2 cellular contexts compared by ENCODE assay signal in the genomic region with DNA sequence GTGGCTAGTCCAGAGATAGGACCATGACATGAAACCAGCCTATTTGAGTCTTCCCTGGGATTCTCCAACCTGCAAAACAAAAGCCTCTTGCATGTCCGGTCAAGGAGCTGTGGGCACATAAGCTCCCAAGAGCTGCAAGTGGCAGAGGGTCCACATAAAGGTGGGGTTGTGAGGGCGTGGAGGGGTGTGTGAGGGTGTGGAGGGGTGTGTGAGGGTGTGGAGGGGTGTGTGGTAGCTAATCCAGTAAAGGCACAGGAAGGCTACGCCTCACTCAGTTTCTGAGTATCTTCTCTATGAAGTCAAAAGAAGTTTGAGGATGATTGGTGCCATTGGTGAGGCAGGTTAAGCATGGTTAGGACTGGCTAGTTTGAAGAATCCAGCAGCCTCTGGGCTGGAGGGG.
A peak's percentile ranks its signal among the peaks of the same experiment; 100 is the strongest.
TF ChIP-seq lines count a peak whose summit lies in the region.

No MANE protein-coding gene starts in this region.

TF ChIP-seq in HEK293, 187 proteins besides CTCF, POLR2A, EP300 and RAD21:
- TF ChIP-seq ZNF768 (tag by site-specific recombination; IDR thresholded peaks at IDR 0.05) (no peak), ZNF521 (tag by site-specific recombination; IDR thresholded peaks at IDR 0.05) (no peak), SALL2 (tag by site-specific recombination; IDR thresholded peaks at IDR 0.05; ENCODE audit: borderline replicate concordance) (no peak), ZFP69B (tag by site-specific recombination; IDR thresholded peaks at IDR 0.05) (no peak), ZNF10 (tag by site-specific recombination; IDR thresholded peaks at IDR 0.05) (no peak), KLF8 (tag by site-specific recombination; IDR thresholded peaks at IDR 0.05) (peak; percentile 59; the same call in 1 of the 2 replicates), ZNF785 (tag by site-specific recombination; IDR thresholded peaks at IDR 0.05) (no peak), KLF1 (tag by site-specific recombination; IDR thresholded peaks at IDR 0.05) (peak; percentile 95), ZBTB7A (tag by site-specific recombination; IDR thresholded peaks at IDR 0.05; ENCODE audit: low read depth) (no peak), ZNF341 (tag by site-specific recombination; IDR thresholded peaks at IDR 0.05; ENCODE audit: low read depth) (no peak), GLI2 (tag by site-specific recombination; IDR thresholded peaks at IDR 0.05; ENCODE audit: borderline replicate concordance, low read depth) (no peak), ZNF560 (tag by site-specific recombination; IDR thresholded peaks at IDR 0.05; ENCODE audit: borderline replicate concordance) (no peak)
- TF ChIP-seq, protein P1, sequence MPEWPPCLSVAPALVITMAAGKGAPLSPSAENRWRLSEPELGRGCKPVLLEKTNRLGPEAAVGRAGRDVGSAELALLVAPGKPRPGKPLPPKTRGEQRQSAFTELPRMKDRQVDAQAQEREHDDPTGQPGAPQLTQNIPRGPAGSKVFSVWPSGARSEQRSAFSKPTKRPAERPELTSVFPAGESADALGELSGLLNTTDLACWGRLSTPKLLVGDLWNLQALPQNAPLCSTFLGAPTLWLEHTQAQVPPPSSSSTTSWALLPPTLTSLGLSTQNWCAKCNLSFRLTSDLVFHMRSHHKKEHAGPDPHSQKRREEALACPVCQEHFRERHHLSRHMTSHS (tag by site-specific recombination; IDR thresholded peaks at IDR 0.05): no peak

TF ChIP-seq in H1, 55 proteins besides CTCF, POLR2A, EP300 and RAD21:
- TF ChIP-seq, protein P2, sequence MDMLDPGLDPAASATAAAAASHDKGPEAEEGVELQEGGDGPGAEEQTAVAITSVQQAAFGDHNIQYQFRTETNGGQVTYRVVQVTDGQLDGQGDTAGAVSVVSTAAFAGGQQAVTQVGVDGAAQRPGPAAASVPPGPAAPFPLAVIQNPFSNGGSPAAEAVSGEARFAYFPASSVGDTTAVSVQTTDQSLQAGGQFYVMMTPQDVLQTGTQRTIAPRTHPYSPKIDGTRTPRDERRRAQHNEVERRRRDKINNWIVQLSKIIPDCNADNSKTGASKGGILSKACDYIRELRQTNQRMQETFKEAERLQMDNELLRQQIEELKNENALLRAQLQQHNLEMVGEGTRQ (IDR thresholded peaks at IDR 0.05; ENCODE audit: low read length): no peak
- no peak for TF ChIP-seq EGR1 (IDR thresholded peaks at IDR 0.05; ENCODE audit: borderline replicate concordance, low read depth, low read length)
- TF ChIP-seq SAP30 (IDR thresholded peaks at IDR 0.05; ENCODE audit: insufficient read depth, insufficient replicate concordance, low read length): no peak
- no peak for TF ChIP-seq HDAC2 (IDR thresholded peaks at IDR 0.05; ENCODE audit: borderline replicate concordance in 1 of 2, low read depth in 2 of 2, low read length in 2 of 2)
- no peak for TF ChIP-seq RBBP5 (IDR thresholded peaks at IDR 0.05; ENCODE audit: borderline replicate concordance, low read depth, low read length)
- TF ChIP-seq RNF2 (IDR thresholded peaks at IDR 0.05; ENCODE audit: borderline replicate concordance, low read depth, low read length, missing control alignments, poor library complexity, severe bottlenecking): no peak
- no peak for TF ChIP-seq SP1 (IDR thresholded peaks at IDR 0.05; ENCODE audit: low read depth, low read length)
- no peak for TF ChIP-seq YY1 (IDR thresholded peaks at IDR 0.05; ENCODE audit: low read depth, low read length)
- TF ChIP-seq SUZ12 (IDR thresholded peaks at IDR 0.05; ENCODE audit: low read length): no peak
- no peak for TF ChIP-seq NANOG (IDR thresholded peaks at IDR 0.05; ENCODE audit: insufficient read depth, low read depth, low read length, poor library complexity, severe bottlenecking)
- no peak for TF ChIP-seq TBP (IDR thresholded peaks at IDR 0.05; ENCODE audit: low read depth, low read length)
- TF ChIP-seq, protein P3, sequence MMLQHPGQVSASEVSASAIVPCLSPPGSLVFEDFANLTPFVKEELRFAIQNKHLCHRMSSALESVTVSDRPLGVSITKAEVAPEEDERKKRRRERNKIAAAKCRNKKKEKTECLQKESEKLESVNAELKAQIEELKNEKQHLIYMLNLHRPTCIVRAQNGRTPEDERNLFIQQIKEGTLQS (IDR thresholded peaks at IDR 0.05; ENCODE audit: insufficient read depth, low read depth, low read length): no peak
- TF ChIP-seq NRF1 (IDR thresholded peaks at IDR 0.05; ENCODE audit: low read depth, low read length): no peak
- TF ChIP-seq, protein P4, sequence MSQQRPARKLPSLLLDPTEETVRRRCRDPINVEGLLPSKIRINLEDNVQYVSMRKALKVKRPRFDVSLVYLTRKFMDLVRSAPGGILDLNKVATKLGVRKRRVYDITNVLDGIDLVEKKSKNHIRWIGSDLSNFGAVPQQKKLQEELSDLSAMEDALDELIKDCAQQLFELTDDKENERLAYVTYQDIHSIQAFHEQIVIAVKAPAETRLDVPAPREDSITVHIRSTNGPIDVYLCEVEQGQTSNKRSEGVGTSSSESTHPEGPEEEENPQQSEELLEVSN (IDR thresholded peaks at IDR 0.05): no peak
- TF ChIP-seq CTBP2 (IDR thresholded peaks at IDR 0.05; ENCODE audit: borderline replicate concordance, insufficient read depth, insufficient read length, low read length): no peak
- no peak for TF ChIP-seq CEBPB (IDR thresholded peaks at IDR 0.05; ENCODE audit: low read depth, low read length)
- TF ChIP-seq RFX5 (IDR thresholded peaks at IDR 0.05; ENCODE audit: borderline replicate concordance, low read depth, low read length): no peak
